In the genomic region with DNA sequence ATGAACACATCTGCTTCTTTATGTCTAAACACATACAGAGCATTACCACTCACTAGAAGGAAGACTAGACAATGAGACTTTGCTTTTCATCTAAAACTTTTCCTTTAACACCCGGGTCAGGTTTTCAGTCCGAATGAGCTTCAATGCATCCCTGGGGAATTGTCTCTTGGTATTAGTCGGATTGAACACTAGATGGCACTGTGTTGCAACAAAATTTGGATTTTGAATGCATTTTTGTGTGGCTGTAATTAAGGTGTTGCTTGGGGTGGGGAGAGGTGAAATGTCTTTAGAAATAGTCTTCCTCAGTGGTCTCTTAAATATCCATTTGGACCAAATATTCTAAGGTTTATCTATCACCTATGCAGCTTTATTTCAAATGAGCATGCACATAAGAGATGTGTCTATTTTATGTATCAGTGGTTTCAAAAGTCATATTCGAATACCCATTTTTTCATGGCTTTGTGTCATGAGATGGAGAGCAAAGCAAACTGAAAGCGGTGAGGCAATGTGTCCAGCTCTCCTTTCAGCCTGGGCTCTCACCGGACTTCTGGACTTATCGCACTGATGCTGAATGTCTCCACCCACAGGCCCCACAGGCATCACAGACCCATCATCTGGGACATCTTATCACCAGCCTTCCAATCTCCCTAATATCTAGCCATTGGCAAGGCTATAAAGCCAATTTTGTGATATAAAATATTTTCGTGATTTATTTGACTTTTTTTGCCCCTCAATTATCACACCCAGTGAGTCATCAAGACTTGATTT, we compare ENCODE assay signal across 8 cellular contexts.
DNase-seq lines count a peak whose midpoint lies in the region; ATAC-seq lines count a peak whose summit lies in the region.

No MANE protein-coding gene starts in this region.

- H3K27me3 Mint-ChIP-seq in activated T-helper 17 cell treated with anti-CD3 and anti-CD28 coated beads, Interleukin-2, amount 50 U/mL, for 72 hours, result peaks cover 31% of the 10 kb centered on the region

- ATAC-seq in HG03354 (IDR thresholded peaks at IDR 0.05; ENCODE audit: poor library complexity, severe bottlenecking, unreplicated experiment) (peak; percentile 56), HG03175 (IDR thresholded peaks at IDR 0.05; ENCODE audit: unreplicated experiment) (no peak), HG03108 (IDR thresholded peaks at IDR 0.05; ENCODE audit: unreplicated experiment) (no peak)
- peak; percentile 22 for ATAC-seq in activated T-helper 17 cell treated with anti-CD3 and anti-CD28 coated beads, Interleukin-2, amount 50 U/mL, for 72 hours (replicated peaks)

- peaks cover 20% of the 10 kb centered on the region for H3K4me1 Mint-ChIP-seq in activated T-helper 17 cell treated with anti-CD3 and anti-CD28 coated beads, Interleukin-2, amount 50 U/mL, for 72 hours

- DNase-seq in DMS153 treated with DMSO at 0.1 percent for 48 hours (lab: John Stamatoyannopoulos, UW; ENCODE audit: unreplicated experiment) (peak; percentile 69), NCI-H524 (lab: John Stamatoyannopoulos, UW) (peak; percentile 73 to 90), glomerular visceral epithelial cell (ENCODE audit: extremely low spot score) (peak; percentile 45), retina (peak; percentile 73)

- H3K4me3 Mint-ChIP-seq in activated T-helper 17 cell treated with anti-CD3 and anti-CD28 coated beads, Interleukin-2, amount 50 U/mL, for 72 hours, result peak overlapping the region; percentile 80

- no peaks in the 10 kb centered on the region for H3K36me3 Mint-ChIP-seq in activated T-helper 17 cell treated with anti-CD3 and anti-CD28 coated beads, Interleukin-2, amount 50 U/mL, for 72 hours (ENCODE audit: low read depth)

- peak overlapping the region; percentile 64 for H3K27ac Mint-ChIP-seq in activated T-helper 17 cell treated with anti-CD3 and anti-CD28 coated beads, Interleukin-2, amount 50 U/mL, for 72 hours

- H3K9me3 Mint-ChIP-seq in activated T-helper 17 cell treated with anti-CD3 and anti-CD28 coated beads, Interleukin-2, amount 50 U/mL, for 72 hours, result no peaks in the 10 kb centered on the region

Comparison
In these comparisons a context has a peak if more than half of its experiments do, and no peak if none do; other contexts are left out.
1. ATAC-seq: peak in HG03354 (single experiment) and activated T-helper 17 cell treated with anti-CD3 and anti-CD28 coated beads, Interleukin-2, amount 50 U/mL, for 72 hours (single experiment); none in HG03175 (single experiment) and HG03108 (single experiment).
2. Peak in every context shown above with its lines, with median percentiles within 50 percentile points of each other: DNase-seq.